Comparison of ENCODE assay signal across 19 cellular contexts in the genomic region with DNA sequence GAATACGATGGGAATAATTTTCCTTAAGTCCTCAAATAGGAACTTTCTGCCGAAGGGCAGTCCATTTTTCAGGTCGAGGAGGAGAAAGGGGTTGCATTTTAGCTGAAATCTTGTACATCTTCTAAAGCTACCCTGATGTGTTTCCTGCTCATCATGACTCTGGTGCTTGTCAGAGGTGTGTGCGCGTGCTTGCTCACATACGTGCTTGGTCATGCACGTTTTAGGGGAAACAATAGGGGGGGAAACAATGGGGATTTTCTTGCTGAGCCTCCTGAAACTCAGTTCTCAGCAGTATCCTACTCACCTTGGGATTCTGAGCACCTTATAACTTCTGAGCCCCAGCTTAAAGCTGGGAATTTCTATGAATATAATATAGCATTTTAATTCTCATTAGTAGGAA. TPM values are rescaled to one million over a fixed set of nuclear protein-coding genes. Genes with fewer than 3 reads are reported as not detected.
A peak's percentile ranks its signal among the peaks of the same experiment; 100 is the strongest.
DNase-seq lines count a peak whose midpoint lies in the region; ATAC-seq, FAIRE-seq and TF ChIP-seq lines count a peak whose summit lies in the region.
"Had no signal": no experiment of that assay in that cellular context is flagged by ENCODE, and none has a peak within 500 bp of the region (broad histone marks: within the 10 kb centered on the region; RNA-seq: fewer than 3 reads in every experiment).

No MANE protein-coding gene starts in this region.

- peaks cover 22% of the 10 kb centered on the region for H3K36me3 ChIP-seq in CD8-positive, alpha-beta T cell (ENCODE audit: insufficient read depth, low read length)
- peaks cover 8% of the 10 kb centered on the region for H3K36me3 ChIP-seq in Caco-2 (ENCODE audit: control insufficient read depth, insufficient read depth, low read length)

- H3K36me3 Mint-ChIP-seq in CD8-positive, alpha-beta T cell, result peaks cover 78% of the 10 kb centered on the region
- H3K36me3 Mint-ChIP-seq in activated T-helper 17 cell treated with anti-CD3 and anti-CD28 coated beads, Interleukin-2, amount 50 U/mL, for 72 hours (ENCODE audit: low read depth), result peaks cover 99% of the 10 kb centered on the region
- H3K36me3 Mint-ChIP-seq in naive thymus-derived CD8-positive, alpha-beta T cell, result peaks cover 5 to 90% (median 31%) of the 10 kb centered on the region in 3 donors
- H3K36me3 Mint-ChIP-seq in Caco-2 (ENCODE audit: insufficient read depth, unreplicated experiment), result peaks cover 84% of the 10 kb centered on the region

- no peaks in the 10 kb centered on the region for H3K27me3 ChIP-seq in CD8-positive, alpha-beta T cell (ENCODE audit: insufficient read depth, low read length)
- H3K27me3 ChIP-seq in Caco-2 (replicated peaks; ENCODE audit: control insufficient read depth, insufficient read depth, low read length), result no peaks in the 10 kb centered on the region

- no TSS peak for BruUV-seq in Caco-2 (replicated peaks; lab: Mats Ljungman, UMichigan)

- CTCF ChIA-PET in CD8-positive, alpha-beta T cell (lab: Charles Lee), result interaction anchor here (1.0 to 1.1 kb wide), 2 partner anchors 17 to 702 kb away, joined by 3 read pairs; no protein-coding TSS in a partner anchor
- CTCF ChIA-PET in Caco-2 (lab: Charles Lee), result no interaction called here

- H3K9me3 Mint-ChIP-seq in CD8-positive, alpha-beta T cell, result no peaks in the 10 kb centered on the region
- no peaks in the 10 kb centered on the region for H3K9me3 Mint-ChIP-seq in activated T-helper 17 cell treated with anti-CD3 and anti-CD28 coated beads, Interleukin-2, amount 50 U/mL, for 72 hours
- no peaks in the 10 kb centered on the region for H3K9me3 Mint-ChIP-seq in naive thymus-derived CD8-positive, alpha-beta T cell
- H3K9me3 Mint-ChIP-seq in Caco-2 (ENCODE audit: unreplicated experiment), result no peaks in the 10 kb centered on the region
- H3K9me3 Mint-ChIP-seq: CD14-positive monocyte had no signal

- no peaks in the 10 kb centered on the region for H3K9me3 ChIP-seq in CD8-positive, alpha-beta T cell (ENCODE audit: low read length)
- no peaks in the 10 kb centered on the region for H3K9me3 ChIP-seq in Caco-2
- H3K9me3 ChIP-seq: HAP-1 had no signal

- no peak for DNase-seq in CD8-positive, alpha-beta T cell
- DNase-seq in GM19239 (ENCODE audit: insufficient read length, low spot score) (no peak), Caco-2 (no peak), HT-29 (ENCODE audit: low spot score) (no peak)
- DNase-seq in naive thymus-derived CD8-positive, alpha-beta T cell, result no peak
- no peak for DNase-seq in central memory CD4-positive, alpha-beta T cell
- DNase-seq: DMS79, MV-4-11, NCI-H1436, NCI-H2029 treated with DMSO at 0.1 percent for 48 hours, NCI-H510A, SW 1271 had no signal

- no peak for ATAC-seq in CD8-positive, alpha-beta T cell
- ATAC-seq in activated T-helper 17 cell treated with anti-CD3 and anti-CD28 coated beads, Interleukin-2, amount 50 U/mL, for 72 hours (replicated peaks), result peak; percentile 8
- ATAC-seq in naive thymus-derived CD8-positive, alpha-beta T cell, result no peak
- no peak for ATAC-seq in HG03378 (IDR thresholded peaks at IDR 0.05; ENCODE audit: unreplicated experiment)
- ATAC-seq: K562 had no signal

- peaks cover 35% of the 10 kb centered on the region for H3K4me1 Mint-ChIP-seq in CD8-positive, alpha-beta T cell (ENCODE audit: low read depth)
- peaks cover 40% of the 10 kb centered on the region for H3K4me1 Mint-ChIP-seq in activated T-helper 17 cell treated with anti-CD3 and anti-CD28 coated beads, Interleukin-2, amount 50 U/mL, for 72 hours
- peaks cover 13 to 37% (median 28%) of the 10 kb centered on the region in 4 donors for H3K4me1 Mint-ChIP-seq in naive thymus-derived CD8-positive, alpha-beta T cell
- peaks cover 6% of the 10 kb centered on the region for H3K4me1 Mint-ChIP-seq in Caco-2 (ENCODE audit: low read depth, unreplicated experiment)

- peak; percentile 45 for FAIRE-seq in GM19239 (lab: Jason Lieb, UNC)
- FAIRE-seq: D721Med, K562 had no signal

- TF ChIP-seq CTCF in CD8-positive, alpha-beta T cell (IDR thresholded peaks at IDR 0.05), result no peak
- no peak for TF ChIP-seq CTCF in Caco-2 (IDR thresholded peaks at IDR 0.05; ENCODE audit: insufficient read depth in 1 of 2, low read depth in 1 of 2, low read length in 1 of 2, severe bottlenecking in 1 of 2, unreplicated experiment in 1 of 2)

- no peak overlapping the region for H3K4me3 ChIP-seq in CD8-positive, alpha-beta T cell (ENCODE audit: low read depth, low read length)
- no peak overlapping the region for H3K4me3 ChIP-seq in Caco-2 (ENCODE audit: low read depth, low read length)
- H3K4me3 ChIP-seq: HAP-1, K562 had no signal

- POLR2A ChIA-PET in CD8-positive, alpha-beta T cell (lab: Charles Lee), result no interaction called here
- POLR2A ChIA-PET in naive thymus-derived CD8-positive, alpha-beta T cell (lab: Charles Lee), result interaction anchor here (0.6 kb wide), 1 partner anchor 368 kb away, joined by 3 read pairs; no protein-coding TSS in a partner anchor
- POLR2A ChIA-PET in Caco-2 (lab: Charles Lee), result no interaction called here

- no peak overlapping the region for H3K27ac ChIP-seq in CD8-positive, alpha-beta T cell (ENCODE audit: low read depth, low read length)
- H3K27ac ChIP-seq: HL-60 had no signal

- H3K27ac Mint-ChIP-seq in CD8-positive, alpha-beta T cell, result peak overlapping the region; percentile 70
- peak overlapping the region; percentile 41 for H3K27ac Mint-ChIP-seq in activated T-helper 17 cell treated with anti-CD3 and anti-CD28 coated beads, Interleukin-2, amount 50 U/mL, for 72 hours
- H3K27ac Mint-ChIP-seq in naive thymus-derived CD8-positive, alpha-beta T cell, result peak overlapping the region in 8 of 10 donors; percentile 8 to 74 (median 56)
- H3K27ac Mint-ChIP-seq in Caco-2 (ENCODE audit: unreplicated experiment), result no peak overlapping the region

- H3K4me3 Mint-ChIP-seq in CD8-positive, alpha-beta T cell, result no peak overlapping the region
- H3K4me3 Mint-ChIP-seq in activated T-helper 17 cell treated with anti-CD3 and anti-CD28 coated beads, Interleukin-2, amount 50 U/mL, for 72 hours, result peak overlapping the region; percentile 33
- H3K4me3 Mint-ChIP-seq in naive thymus-derived CD8-positive, alpha-beta T cell, result no peak overlapping the region
- no peak overlapping the region for H3K4me3 Mint-ChIP-seq in Caco-2 (ENCODE audit: unreplicated experiment)
- H3K4me3 Mint-ChIP-seq: CD14-positive monocyte had no signal

- peaks cover 27% of the 10 kb centered on the region for H3K4me1 ChIP-seq in CD8-positive, alpha-beta T cell (ENCODE audit: insufficient read depth, low read length)
- H3K4me1 ChIP-seq in Caco-2, result no peaks in the 10 kb centered on the region
- H3K4me1 ChIP-seq: HAP-1 had no signal

- intact Hi-C loops in CD8-positive, alpha-beta T cell (cut with DNase I, micrococcal nuclease), result no loop called here
- intact Hi-C loops in Caco-2 (cut with micrococcal nuclease; ENCODE audit: unreplicated experiment), result no loop called here

- H3K27me3 Mint-ChIP-seq in CD8-positive, alpha-beta T cell (ENCODE audit: low read depth), result no peaks in the 10 kb centered on the region
- no peaks in the 10 kb centered on the region for H3K27me3 Mint-ChIP-seq in activated T-helper 17 cell treated with anti-CD3 and anti-CD28 coated beads, Interleukin-2, amount 50 U/mL, for 72 hours
- no peaks in the 10 kb centered on the region for H3K27me3 Mint-ChIP-seq in naive thymus-derived CD8-positive, alpha-beta T cell
- no peaks in the 10 kb centered on the region for H3K27me3 Mint-ChIP-seq in Caco-2 (ENCODE audit: insufficient read depth, unreplicated experiment)

RNA-seq across cellular contexts. Expression of a gene that starts 44.7 kb away (rescaled TPM):
- total RNA-seq in CD8-positive, alpha-beta T cell, result 10 to 100 TPM; 42.7 to 47.5 TPM
- total RNA-seq in activated T-helper 17 cell treated with anti-CD3 and anti-CD28 coated beads, Interleukin-2, amount 50 U/mL, for 72 hours, result 10 to 100 TPM; 50.6 to 97.3 TPM
- 10 to 100 TPM; 45.5 to 50.5 TPM for total RNA-seq in naive thymus-derived CD8-positive, alpha-beta T cell
- polyA plus RNA-seq in naive thymus-derived CD8-positive, alpha-beta T cell, result 10 to 100 TPM; 41.5 to 57.4 (median 50.2) TPM
- total RNA-seq in Caco-2 (2022), result 154 and 155 TPM in 2 replicates
- total RNA-seq in HT-29 (2014; rRNA removed; shearing (Covaris generic)), result 75.7 and 81.9 TPM in 2 replicates
